In genomic region chr4:33080262-33080661, GRCh38 we compare ENCODE assay signal across 21 cellular contexts.
"Had no signal": no experiment of that assay in that cellular context is flagged by ENCODE, and none has a peak within 500 bp of the region (broad histone marks: within the 10 kb centered on the region; RNA-seq: fewer than 3 reads in every experiment).

No MANE protein-coding gene starts in this region.

- H3K9me3 Mint-ChIP-seq: nephron, WTC11 had no signal

- H3K36me3 Mint-ChIP-seq: activated CD8-positive, alpha-beta memory T cell treated with anti-CD3 and anti-CD28 coated beads, Interleukin-2, amount 10 ng/mL, durations not matched to agents 7 days and 5 days; activated naive CD4-positive, alpha-beta T cell treated with anti-CD3 and anti-CD28 coated beads, Interleukin-2, amount 10 ng/mL, durations not matched to agents 7 days and 5 days; immature natural killer cell; T-cell; WTC11 had no signal

- H3K27me3 ChIP-seq: brain microvascular endothelial cell, heart right ventricle, upper lobe of left lung had no signal

- H3K4me3 ChIP-seq: coronary artery, heart right ventricle, upper lobe of left lung had no signal

- H3K27ac ChIP-seq: brain microvascular endothelial cell, coronary artery, heart right ventricle, upper lobe of left lung had no signal

- H3K9me3 ChIP-seq: heart right ventricle, upper lobe of left lung had no signal

- ATAC-seq: activated CD4-positive, alpha-beta T cell treated with anti-CD3 and anti-CD28 coated beads for 36 hours; activated CD8-positive, alpha-beta memory T cell treated with anti-CD3 and anti-CD28 coated beads, Interleukin-2, amount 10 ng/mL, durations not matched to agents 7 days and 5 days; activated naive CD8-positive, alpha-beta T cell treated with anti-CD3 and anti-CD28 coated beads, Interleukin-2, amount 50 U/mL, for 24 hours; stimulated activated naive CD8-positive, alpha-beta T cell treated with anti-CD3 and anti-CD28 coated beads, Interleukin-15, amount 100 ng/mL, for 72 hours; T-cell; WTC11 had no signal

- H3K4me1 ChIP-seq: heart right ventricle, upper lobe of left lung had no signal

- H3K4me1 Mint-ChIP-seq: activated CD4-positive, alpha-beta memory T cell treated with anti-CD3 and anti-CD28 coated beads, Interleukin-2, amount 10 ng/mL, durations not matched to agents 7 days and 5 days; activated CD4-positive, alpha-beta T cell treated with anti-CD3 and anti-CD28 coated beads for 36 hours; activated CD8-positive, alpha-beta memory T cell treated with anti-CD3 and anti-CD28 coated beads, Interleukin-2, amount 10 ng/mL, durations not matched to agents 7 days and 5 days; activated naive CD4-positive, alpha-beta T cell treated with anti-CD3 and anti-CD28 coated beads, Interleukin-2, amount 10 ng/mL, durations not matched to agents 7 days and 5 days; activated naive CD8-positive, alpha-beta T cell treated with anti-CD3 and anti-CD28 coated beads, Interleukin-2, amount 50 U/mL, for 24 hours; immature natural killer cell; stimulated activated naive CD8-positive, alpha-beta T cell treated with anti-CD3 and anti-CD28 coated beads, Interleukin-15, amount 100 ng/mL, for 72 hours; T-cell had no signal

- H3K4me3 Mint-ChIP-seq: activated CD4-positive, alpha-beta memory T cell treated with anti-CD3 and anti-CD28 coated beads, Interleukin-2, amount 10 ng/mL, durations not matched to agents 7 days and 5 days; activated CD4-positive, alpha-beta T cell treated with anti-CD3 and anti-CD28 coated beads for 36 hours; activated CD8-positive, alpha-beta memory T cell treated with anti-CD3 and anti-CD28 coated beads, Interleukin-2, amount 10 ng/mL, durations not matched to agents 7 days and 5 days; activated naive CD4-positive, alpha-beta T cell treated with anti-CD3 and anti-CD28 coated beads, Interleukin-2, amount 10 ng/mL, durations not matched to agents 7 days and 5 days; activated naive CD8-positive, alpha-beta T cell treated with anti-CD3 and anti-CD28 coated beads, Interleukin-2, amount 50 U/mL, for 24 hours; immature natural killer cell; nephron; stimulated activated naive CD8-positive, alpha-beta T cell treated with anti-CD3 and anti-CD28 coated beads, Interleukin-15, amount 100 ng/mL, for 72 hours; T-cell; WTC11 had no signal

- H3K36me3 ChIP-seq: brain microvascular endothelial cell, heart right ventricle, upper lobe of left lung had no signal

- DNase-seq: activated CD4-positive, alpha-beta memory T cell treated with anti-CD3 and anti-CD28 coated beads, Interleukin-2, amount 10 ng/mL, durations not matched to agents 7 days and 5 days; activated CD4-positive, alpha-beta T cell treated with anti-CD3 and anti-CD28 coated beads for 36 hours; activated CD8-positive, alpha-beta memory T cell treated with anti-CD3 and anti-CD28 coated beads, Interleukin-2, amount 10 ng/mL, durations not matched to agents 7 days and 5 days; activated naive CD4-positive, alpha-beta T cell treated with anti-CD3 and anti-CD28 coated beads, Interleukin-2, amount 10 ng/mL, durations not matched to agents 7 days and 5 days; activated naive CD8-positive, alpha-beta T cell treated with anti-CD3 and anti-CD28 coated beads, Interleukin-2, amount 50 U/mL, for 24 hours; anterior cingulate cortex; brain microvascular endothelial cell; heart right ventricle; immature natural killer cell; midbrain; nucleus accumbens; posterior cingulate gyrus; stimulated activated CD4-positive, alpha-beta T cell treated with anti-CD3 and anti-CD28 coated beads, Interleukin-15, amount 100 ng/mL, for 24 hours; stimulated activated CD4-positive, alpha-beta T cell treated with anti-CD3 and anti-CD28 coated beads, Interleukin-2, amount 100 ng/mL, for 48 hours; stimulated activated naive CD8-positive, alpha-beta T cell treated with anti-CD3 and anti-CD28 coated beads, Interleukin-15, amount 100 ng/mL, for 72 hours; T-cell; upper lobe of left lung had no signal

- H3K27me3 Mint-ChIP-seq: activated CD4-positive, alpha-beta memory T cell treated with anti-CD3 and anti-CD28 coated beads, Interleukin-2, amount 10 ng/mL, durations not matched to agents 7 days and 5 days; activated CD4-positive, alpha-beta T cell treated with anti-CD3 and anti-CD28 coated beads for 36 hours; activated CD8-positive, alpha-beta memory T cell treated with anti-CD3 and anti-CD28 coated beads, Interleukin-2, amount 10 ng/mL, durations not matched to agents 7 days and 5 days; activated naive CD4-positive, alpha-beta T cell treated with anti-CD3 and anti-CD28 coated beads, Interleukin-2, amount 10 ng/mL, durations not matched to agents 7 days and 5 days; activated naive CD8-positive, alpha-beta T cell treated with anti-CD3 and anti-CD28 coated beads, Interleukin-2, amount 50 U/mL, for 24 hours; stimulated activated naive CD8-positive, alpha-beta T cell treated with anti-CD3 and anti-CD28 coated beads, Interleukin-15, amount 100 ng/mL, for 72 hours; T-cell had no signal

- H3K27ac Mint-ChIP-seq: activated CD4-positive, alpha-beta memory T cell treated with anti-CD3 and anti-CD28 coated beads, Interleukin-2, amount 10 ng/mL, durations not matched to agents 7 days and 5 days; activated CD4-positive, alpha-beta T cell treated with anti-CD3 and anti-CD28 coated beads for 36 hours; activated CD8-positive, alpha-beta memory T cell treated with anti-CD3 and anti-CD28 coated beads, Interleukin-2, amount 10 ng/mL, durations not matched to agents 7 days and 5 days; activated naive CD4-positive, alpha-beta T cell treated with anti-CD3 and anti-CD28 coated beads, Interleukin-2, amount 10 ng/mL, durations not matched to agents 7 days and 5 days; activated naive CD8-positive, alpha-beta T cell treated with anti-CD3 and anti-CD28 coated beads, Interleukin-2, amount 50 U/mL, for 24 hours; activated T-helper 2 cell treated with anti-CD3 and anti-CD28 coated beads, Interferon-gamma antibody, Interleukin-2, Interleukin-4, amounts not matched to agents 10 μg/mL and 5 μg/mL and 100 μg/mL, durations not matched to agents 14 hours and 24 hours and 36 hours; immature natural killer cell; nephron; stimulated activated naive CD8-positive, alpha-beta T cell treated with anti-CD3 and anti-CD28 coated beads, Interleukin-15, amount 100 ng/mL, for 72 hours; T-cell; WTC11 had no signal
